8 cellular contexts compared by ENCODE assay signal in the genomic region with DNA sequence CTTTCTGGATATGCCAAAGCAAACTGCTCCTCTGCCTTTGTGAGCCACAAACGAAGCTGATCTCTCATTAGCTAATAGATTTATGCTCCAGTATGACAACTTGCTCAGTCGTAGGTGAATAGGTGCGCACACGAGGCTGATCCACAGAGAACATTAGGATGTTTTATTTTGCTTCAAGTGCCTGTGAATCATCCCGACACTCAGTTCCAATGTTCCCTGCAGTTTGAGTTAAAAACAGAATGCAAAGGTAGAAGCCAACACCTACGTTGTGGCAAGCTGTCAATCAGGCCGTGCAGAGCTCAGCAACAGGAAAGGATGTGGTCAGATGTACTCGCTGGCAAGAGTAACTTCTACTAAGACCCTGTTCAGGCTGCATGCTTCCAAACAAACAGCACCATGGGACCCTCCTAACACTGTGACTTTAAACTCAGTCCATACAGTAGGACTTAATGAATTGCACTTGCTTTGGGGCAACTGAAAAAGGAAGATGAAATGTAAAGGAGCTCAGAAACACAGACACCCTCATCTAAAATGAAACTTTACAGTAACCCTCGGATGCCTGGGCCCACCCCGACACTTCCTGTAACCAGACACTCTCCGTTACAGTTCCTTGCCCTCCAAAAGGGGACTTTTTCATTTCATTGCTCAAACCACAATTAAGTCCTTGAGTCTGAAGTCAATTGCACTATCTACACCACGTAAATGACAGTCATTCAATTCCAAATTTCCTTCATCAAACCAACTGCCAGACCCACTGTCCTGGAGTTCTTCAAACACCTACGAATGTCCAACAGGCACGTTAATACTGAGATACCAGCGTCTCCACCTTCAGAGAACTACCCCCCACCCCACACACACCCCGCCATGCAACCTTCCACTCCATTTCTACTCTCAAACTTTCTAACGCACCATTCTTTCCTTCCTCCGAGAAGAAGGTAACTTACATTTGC. TPM values are rescaled to one million over a fixed set of nuclear protein-coding genes. Genes with fewer than 3 reads are reported as not detected.
DNase-seq lines count a peak whose midpoint lies in the region; ATAC-seq and FAIRE-seq lines count a peak whose summit lies in the region.

No MANE protein-coding gene starts in this region.

- no peaks in the 10 kb centered on the region for H3K9me3 Mint-ChIP-seq in CD8-positive, alpha-beta memory T cell
- H3K9me3 Mint-ChIP-seq in memory B cell = no peaks in the 10 kb centered on the region

- no peaks in the 10 kb centered on the region for H3K27me3 ChIP-seq in CD8-positive, alpha-beta memory T cell (ENCODE audit: insufficient read depth, low read length, poor library complexity, severe bottlenecking)
- H3K27me3 ChIP-seq in stomach smooth muscle (ENCODE audit: control insufficient read depth in 1 of 2, insufficient read depth in 2 of 2, low read length in 2 of 2) = no peaks in the 10 kb centered on the region

- peaks cover 54% of the 10 kb centered on the region for H3K4me1 ChIP-seq in CD8-positive, alpha-beta memory T cell (ENCODE audit: insufficient read depth, low read length)
- H3K4me1 ChIP-seq in stomach smooth muscle (ENCODE audit: control insufficient read depth, insufficient read depth, low read length) = peaks cover 32% of the 10 kb centered on the region

- peak; percentile 50 for ATAC-seq in HG03196 (IDR thresholded peaks at IDR 0.05; ENCODE audit: unreplicated experiment)
- ATAC-seq in memory B cell (ENCODE audit: low read depth) = peak; percentile 61

- peak overlapping the region; percentile 91 for H3K4me3 ChIP-seq in CD8-positive, alpha-beta memory T cell (ENCODE audit: low read length)
- H3K4me3 ChIP-seq in stomach smooth muscle (ENCODE audit: low read length in 2 of 2) = peak overlapping the region; percentile 60 to 74

- peaks cover 10 to 48% (median 11%) of the 10 kb centered on the region in 3 donors for H3K36me3 Mint-ChIP-seq in CD8-positive, alpha-beta memory T cell
- H3K36me3 Mint-ChIP-seq in memory B cell = peaks cover 17% of the 10 kb centered on the region

- H3K4me3 Mint-ChIP-seq in CD8-positive, alpha-beta memory T cell = peak overlapping the region; percentile 97 to 100 (median 99)
- peak overlapping the region; percentile 100 for H3K4me3 Mint-ChIP-seq in memory B cell

- no peaks in the 10 kb centered on the region for H3K27me3 Mint-ChIP-seq in CD8-positive, alpha-beta memory T cell
- no peaks in the 10 kb centered on the region for H3K27me3 Mint-ChIP-seq in memory B cell

- FAIRE-seq in GM19239 (lab: Jason Lieb, UNC) (peak; percentile 99), RCC 7860 (lab: Jason Lieb, UNC) (no peak)

- DNase-seq in CD8-positive, alpha-beta memory T cell = peak; percentile 52 to 90 (median 85)
- DNase-seq in GM19239 (ENCODE audit: insufficient read length, low spot score) = peak; percentile 74
- DNase-seq in RCC 7860 (ENCODE audit: low spot score) = peak; percentile 5
- peak; percentile 39 for DNase-seq in astrocyte of the hippocampus (ENCODE audit: low read depth, low spot score)
- DNase-seq in memory B cell (ENCODE audit: low spot score in 2 of 2) = peak; percentile 56 to 74
- no peak for DNase-seq in epidermal melanocyte (ENCODE audit: insufficient read length, low spot score)

- CTCF ChIA-PET in CD8-positive, alpha-beta memory T cell (lab: Charles Lee) = interaction anchor here (0.7 to 12.4 kb wide), 17 partner anchors 8 to 239 kb away, joined by 3 to 211 read pairs (median 8); no protein-coding TSS in a partner anchor

- peaks cover 11% of the 10 kb centered on the region for H3K36me3 ChIP-seq in CD8-positive, alpha-beta memory T cell (ENCODE audit: insufficient read depth, low read length)
- no peaks in the 10 kb centered on the region for H3K36me3 ChIP-seq in stomach smooth muscle (ENCODE audit: control insufficient read depth in 2 of 2, insufficient read depth in 2 of 2, low read length in 2 of 2)

- H3K27ac ChIP-seq in CD8-positive, alpha-beta memory T cell (ENCODE audit: low read depth, low read length) = peak overlapping the region; percentile 87
- H3K27ac ChIP-seq in stomach smooth muscle (ENCODE audit: low read length) = no peak overlapping the region

- POLR2A ChIA-PET in CD8-positive, alpha-beta memory T cell (lab: Charles Lee) = interaction anchor here (0.6 to 5.1 kb wide), 15 partner anchors 12 to 100 kb away, joined by 3 to 58 read pairs (median 10); no protein-coding TSS in a partner anchor

- no peaks in the 10 kb centered on the region for H3K9me3 ChIP-seq in CD8-positive, alpha-beta memory T cell (ENCODE audit: low read length)
- no peaks in the 10 kb centered on the region for H3K9me3 ChIP-seq in stomach smooth muscle (ENCODE audit: control insufficient read depth in 2 of 2, low read length in 2 of 2)

- peak overlapping the region; percentile 95 to 100 (median 98) for H3K27ac Mint-ChIP-seq in CD8-positive, alpha-beta memory T cell
- H3K27ac Mint-ChIP-seq in memory B cell = peak overlapping the region; percentile 99

- peak overlapping the region; percentile 29 to 66 for H3K9ac ChIP-seq in stomach smooth muscle (ENCODE audit: low read length in 2 of 2)

- peaks cover 51 to 70% (median 61%) of the 10 kb centered on the region in 3 donors for H3K4me1 Mint-ChIP-seq in CD8-positive, alpha-beta memory T cell
- peaks cover 44% of the 10 kb centered on the region for H3K4me1 Mint-ChIP-seq in memory B cell

RNA-seq across cellular contexts. Expression of gene CCDC88C, which starts 1.6 kb away (rescaled TPM):
- total RNA-seq in CD8-positive, alpha-beta memory T cell = 10 to 100 TPM; 71.7 to 74.1 TPM
- 42.3 TPM for polyA plus RNA-seq in CD8-positive, alpha-beta memory T cell
